Comparison of ENCODE assay signal across 8 cellular contexts in the genomic region with DNA sequence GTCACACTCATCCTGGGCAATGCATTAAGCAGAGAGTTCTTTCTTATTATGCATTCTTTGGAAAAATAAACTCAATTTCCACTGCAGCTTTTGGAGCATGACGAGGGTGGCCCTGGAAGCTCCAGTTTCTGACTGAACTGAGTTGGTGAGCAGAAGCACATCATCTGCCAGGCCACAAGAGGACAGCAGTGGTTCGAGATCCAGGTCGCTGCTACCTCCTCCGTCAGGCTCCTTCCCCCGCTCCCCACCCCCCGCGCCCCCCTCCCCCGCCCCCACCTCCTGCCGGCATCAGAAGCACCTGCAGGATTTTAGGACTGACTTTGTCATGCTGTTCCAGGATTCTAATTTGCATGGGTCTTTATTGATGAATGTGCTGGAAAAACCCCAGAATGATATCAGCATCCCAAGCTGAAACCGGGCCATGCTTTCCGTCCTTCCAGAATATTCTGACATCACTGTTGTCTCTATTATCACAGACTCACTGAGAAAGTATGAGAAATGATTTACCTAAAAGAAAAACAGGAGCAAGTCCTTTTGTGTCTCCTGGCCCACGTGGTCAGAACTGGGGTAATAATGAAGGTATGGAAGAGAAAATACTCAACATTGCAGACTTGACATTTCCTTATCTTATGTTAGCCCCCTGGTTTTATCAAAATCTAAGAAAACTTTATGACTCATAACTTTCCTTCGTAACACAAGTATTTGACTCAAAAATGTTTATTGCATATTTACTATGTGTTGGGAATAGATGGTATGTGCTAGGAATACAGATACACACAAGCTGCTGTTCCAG.
DNase-seq lines count a peak whose midpoint lies in the region; ATAC-seq and TF ChIP-seq lines count a peak whose summit lies in the region.

No MANE protein-coding gene starts in this region.

- no peak for TF ChIP-seq POLR2A in testis (IDR thresholded peaks at IDR 0.05)

- H3K27ac ChIP-seq in foreskin keratinocyte = no peak overlapping the region
- H3K27ac ChIP-seq in testis = no peak overlapping the region
- no peak overlapping the region for H3K27ac ChIP-seq in A673 (ENCODE audit: low read depth, low read length, poor library complexity, severe bottlenecking)

- H3K4me3 ChIP-seq in testis (no peak overlapping the region), A673 (ENCODE audit: low read depth, low read length, poor library complexity, severe bottlenecking) (no peak overlapping the region), BE2C (ENCODE audit: low read depth, low read length) (no peak overlapping the region)

- BruUV-seq in A673 (replicated peaks; lab: Mats Ljungman, UMichigan) = no TSS peak

- CTCF ChIA-PET in A673 (lab: Charles Lee) = interaction anchor here (0.7 kb wide), 1 partner anchor 154 kb away, joined by 3 read pairs; no protein-coding TSS in a partner anchor

- TF ChIP-seq CTCF in foreskin keratinocyte (conservative IDR thresholded peaks at IDR 0.05) (peak; percentile 62), testis (IDR thresholded peaks at IDR 0.05) (peak in 1 of 3 experiments; percentile 31), A673 (conservative IDR thresholded peaks at IDR 0.05; ENCODE audit: low read depth, low read length) (no peak), BE2C (IDR thresholded peaks at IDR 0.05; ENCODE audit: low read depth, low read length) (no peak)

- POLR2A ChIA-PET in A673 (lab: Charles Lee; ENCODE audit: low non-redundant PET) = no interaction called here

- H3K9me3 ChIP-seq in testis (no peaks in the 10 kb centered on the region), A673 (ENCODE audit: low read depth, low read length, poor library complexity, severe bottlenecking) (no peaks in the 10 kb centered on the region), BE2C (no peaks in the 10 kb centered on the region)

- ATAC-seq in foreskin keratinocyte (peak; percentile 61), HG03139 (IDR thresholded peaks at IDR 0.05; ENCODE audit: unreplicated experiment) (no peak)

- H3K27me3 ChIP-seq in foreskin keratinocyte (peaks cover 2% of the 10 kb centered on the region), testis (no peaks in the 10 kb centered on the region), A673 (replicated peaks; ENCODE audit: insufficient read depth, low read depth, low read length, poor library complexity) (no peaks in the 10 kb centered on the region), BE2C (no peaks in the 10 kb centered on the region)

- WGBS in testis, 2 donors = 27 to 36% methylated on average over 9 to 13 of the region's 13 CpGs

- H3K4me1 ChIP-seq in foreskin keratinocyte (no peaks in the 10 kb centered on the region), testis (no peaks in the 10 kb centered on the region), A673 (ENCODE audit: insufficient read depth, low read length, poor library complexity, severe bottlenecking) (no peaks in the 10 kb centered on the region), BE2C (no peaks in the 10 kb centered on the region)

- H3K36me3 ChIP-seq in testis (ENCODE audit: low read depth, missing control alignments) (no peaks in the 10 kb centered on the region), A673 (ENCODE audit: insufficient read depth, low read length, poor library complexity, severe bottlenecking) (no peaks in the 10 kb centered on the region), BE2C (no peaks in the 10 kb centered on the region)

- intact Hi-C loops in testis (cut with DNase I; ENCODE audit: low total_unique reads) = no loop called here
- intact Hi-C loops in A673 (cut with micrococcal nuclease; ENCODE audit: unreplicated experiment) = loop anchor here (10.0 kb wide), 1 partner anchor 472 kb away; a partner anchor contains a TSS

- DNase-seq in NCI-H2081 (lab: John Stamatoyannopoulos, UW) (peak; percentile 3 to 23), NCI-H2081 treated with DMSO at 0.1 percent for 48 hours (lab: John Stamatoyannopoulos, UW) (no peak), OCI-M1 (lab: John Stamatoyannopoulos, UW) (peak; percentile 14), foreskin keratinocyte (peak; percentile 21 to 44), testis (peak; percentile 59), A673 (ENCODE audit: low spot score) (no peak), BE2C (no peak)

Comparison
In these comparisons a context has a peak if more than half of its experiments do, and no peak if none do; other contexts are left out.
1. DNase-seq: peak in NCI-H2081 (2 of 2), OCI-M1 (single experiment), foreskin keratinocyte (2 of 2) and testis (single experiment); none in NCI-H2081 treated with DMSO at 0.1 percent for 48 hours (single experiment), A673 (single experiment) and BE2C (single experiment).